In the genomic region with DNA sequence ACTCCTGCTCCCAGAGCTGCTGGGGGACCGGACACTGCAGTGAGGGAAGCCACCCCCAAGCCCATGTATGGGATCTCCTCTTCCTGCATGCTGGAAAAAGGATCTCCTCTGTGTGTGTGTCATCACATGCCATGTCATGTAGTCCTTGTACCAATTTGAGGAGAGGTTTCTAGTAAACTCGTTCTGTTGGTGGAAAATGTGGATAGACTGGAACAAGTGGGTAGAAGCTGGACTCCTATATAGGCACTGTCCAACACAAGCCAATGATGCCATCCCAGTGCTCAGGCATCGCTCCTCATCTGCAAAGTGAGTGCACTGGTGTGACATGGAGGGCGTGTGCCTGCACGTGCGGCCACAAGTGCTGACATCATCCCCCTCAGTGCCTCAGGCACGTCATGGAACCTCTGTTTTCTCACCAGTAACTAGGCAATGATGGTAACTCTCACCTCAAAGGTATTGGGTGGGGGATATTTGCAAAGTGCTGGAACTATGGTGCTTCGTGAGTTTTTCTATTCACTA, we compare ENCODE assay signal across 10 cellular contexts.
A peak's percentile ranks its signal among the peaks of the same experiment; 100 is the strongest.
DNase-seq lines count a peak whose midpoint lies in the region; ATAC-seq lines count a peak whose summit lies in the region.
"Had no signal": no experiment of that assay in that cellular context is flagged by ENCODE, and none has a peak within 500 bp of the region (broad histone marks: within the 10 kb centered on the region; RNA-seq: fewer than 3 reads in every experiment).

No MANE protein-coding gene starts in this region.

- DNase-seq in stimulated activated CD4-positive, alpha-beta T cell treated with anti-CD3 and anti-CD28 coated beads, Interleukin-4, amount 100 ng/mL, for 24 hours = peak; percentile 38
- no peak for DNase-seq in stimulated activated CD4-positive, alpha-beta T cell treated with anti-CD3 and anti-CD28 coated beads, Interleukin-4, amount 100 ng/mL, for 1 hour
- DNase-seq in T follicular helper cell (ENCODE audit: low read depth) = peak; percentile 38
- DNase-seq in central memory CD4-positive, alpha-beta T cell = peak; percentile 78
- no peak for DNase-seq in NCI-H1694 treated with DMSO at 0.1 percent for 48 hours (lab: John Stamatoyannopoulos, UW)
- no peak for DNase-seq in iPS-NIHi11 (ENCODE audit: low spot score)
- no peak for DNase-seq in SW 1271 (lab: John Stamatoyannopoulos, UW)
- DNase-seq: DMS79; NK-92 treated with Interleukin-12 subunit alpha and Interleukin-12 subunit beta, amount 100 ng/mL, for 24 hours had no signal

- no peak for ATAC-seq in HG02623 (IDR thresholded peaks at IDR 0.05; ENCODE audit: unreplicated experiment)

Comparison
In these comparisons a context has a peak if more than half of its experiments do, and no peak if none do; other contexts are left out.
1. DNase-seq: peak in stimulated activated CD4-positive, alpha-beta T cell treated with anti-CD3 and anti-CD28 coated beads, Interleukin-4, amount 100 ng/mL, for 24 hours (single experiment), T follicular helper cell (single experiment) and central memory CD4-positive, alpha-beta T cell (single experiment); none in stimulated activated CD4-positive, alpha-beta T cell treated with anti-CD3 and anti-CD28 coated beads, Interleukin-4, amount 100 ng/mL, for 1 hour (single experiment), NCI-H1694 treated with DMSO at 0.1 percent for 48 hours (single experiment), iPS-NIHi11 (single experiment) and SW 1271 (0 of 2).